In the genomic region with DNA sequence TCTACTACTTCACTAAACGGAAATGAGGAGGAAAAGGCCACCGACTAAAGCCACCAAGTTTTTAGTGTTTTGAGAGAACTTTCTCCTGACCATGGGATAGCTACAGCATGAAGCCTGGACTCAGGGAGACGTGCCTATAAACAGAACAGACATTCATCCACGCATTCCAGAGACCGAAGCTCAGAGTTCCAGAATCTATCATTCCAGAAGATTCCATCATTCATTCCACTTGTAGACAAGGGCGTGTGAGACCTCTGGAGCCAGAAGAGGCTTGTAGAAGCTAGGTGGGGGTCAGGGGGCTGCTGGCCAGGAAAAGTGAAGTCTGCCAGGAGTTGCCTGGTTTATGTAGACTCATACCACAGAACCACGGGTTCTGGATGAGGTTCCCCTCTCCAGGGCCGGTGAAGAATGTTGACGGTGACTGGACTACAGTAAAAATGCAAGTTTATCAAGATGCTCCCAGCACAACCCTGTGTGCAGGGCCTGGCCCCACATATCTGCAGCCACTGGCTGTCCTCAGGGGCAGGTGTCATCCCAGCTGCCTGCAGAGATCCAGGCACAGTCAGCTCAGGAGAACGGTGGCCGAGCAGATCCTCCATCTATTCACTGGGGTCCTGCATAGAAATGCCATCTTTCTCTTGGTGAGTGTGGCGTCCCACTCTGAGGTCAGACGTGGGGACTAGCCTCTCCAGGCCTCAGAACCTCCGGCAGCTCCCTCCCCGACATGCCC, we compare ENCODE assay signal across 23 cellular contexts.
"Had no signal": no experiment of that assay in that cellular context is flagged by ENCODE, and none has a peak within 500 bp of the region (broad histone marks: within the 10 kb centered on the region; RNA-seq: fewer than 3 reads in every experiment).

No MANE protein-coding gene starts in this region.

- H3K4me1 ChIP-seq: breast epithelium had no signal

- H3K27ac Mint-ChIP-seq: activated CD4-positive, alpha-beta memory T cell treated with anti-CD3 and anti-CD28 coated beads, Interleukin-2, amount 10 ng/mL, durations not matched to agents 7 days and 5 days; activated CD4-positive, alpha-beta T cell treated with anti-CD3 and anti-CD28 coated beads for 36 hours; activated naive CD4-positive, alpha-beta T cell treated with anti-CD3 and anti-CD28 coated beads, Interleukin-2, amount 50 U/mL, for 24 hours; activated T-cell treated with anti-CD3 and anti-CD28 coated beads, Interleukin-2, amount 50 U/mL, for 72 hours; activated T-helper 2 cell treated with anti-CD3 and anti-CD28 coated beads, Interferon-gamma antibody, Interleukin-2, Interleukin-4, amounts not matched to agents 10 μg/mL and 5 μg/mL and 100 μg/mL, durations not matched to agents 14 hours and 24 hours and 36 hours had no signal

- ATAC-seq: activated CD4-positive, alpha-beta T cell treated with anti-CD3 and anti-CD28 coated beads for 36 hours; activated T-cell treated with anti-CD3 and anti-CD28 coated beads, Interleukin-2, amount 50 U/mL, for 72 hours; Right ventricle myocardium inferior had no signal

- H3K4me3 ChIP-seq: breast epithelium, MG63, SK-N-MC had no signal

- H3K27me3 Mint-ChIP-seq: activated CD4-positive, alpha-beta T cell treated with anti-CD3 and anti-CD28 coated beads for 36 hours; activated naive CD4-positive, alpha-beta T cell treated with anti-CD3 and anti-CD28 coated beads, Interleukin-2, amount 50 U/mL, for 24 hours had no signal

- H3K27ac ChIP-seq: breast epithelium, SK-N-MC, WERI-Rb-1 had no signal

- H3K4me3 Mint-ChIP-seq: activated CD4-positive, alpha-beta memory T cell treated with anti-CD3 and anti-CD28 coated beads, Interleukin-2, amount 10 ng/mL, durations not matched to agents 7 days and 5 days; activated CD4-positive, alpha-beta T cell treated with anti-CD3 and anti-CD28 coated beads for 36 hours; activated naive CD4-positive, alpha-beta T cell treated with anti-CD3 and anti-CD28 coated beads, Interleukin-2, amount 50 U/mL, for 24 hours; activated T-cell treated with anti-CD3 and anti-CD28 coated beads, Interleukin-2, amount 50 U/mL, for 72 hours had no signal

- H3K9me3 Mint-ChIP-seq: activated CD4-positive, alpha-beta memory T cell treated with anti-CD3 and anti-CD28 coated beads, Interleukin-2, amount 10 ng/mL, durations not matched to agents 7 days and 5 days; activated naive CD4-positive, alpha-beta T cell treated with anti-CD3 and anti-CD28 coated beads, Interleukin-2, amount 50 U/mL, for 24 hours; activated T-cell treated with anti-CD3 and anti-CD28 coated beads, Interleukin-2, amount 50 U/mL, for 72 hours; activated T-helper 2 cell treated with anti-CD3 and anti-CD28 coated beads, Interferon-gamma antibody, Interleukin-2, Interleukin-4, amounts not matched to agents 10 μg/mL and 5 μg/mL and 100 μg/mL, durations not matched to agents 14 hours and 24 hours and 36 hours had no signal

- H3K36me3 Mint-ChIP-seq: activated naive CD4-positive, alpha-beta T cell treated with anti-CD3 and anti-CD28 coated beads, Interleukin-2, amount 50 U/mL, for 24 hours had no signal

- H3K36me3 ChIP-seq: breast epithelium, MG63, WERI-Rb-1 had no signal

- H3K27me3 ChIP-seq: breast epithelium, MG63 had no signal

- DNase-seq: activated CD4-positive, alpha-beta memory T cell treated with anti-CD3 and anti-CD28 coated beads, Interleukin-2, amount 10 ng/mL, durations not matched to agents 7 days and 5 days; activated CD4-positive, alpha-beta T cell treated with anti-CD3 and anti-CD28 coated beads for 36 hours; activated CD4-positive, alpha-beta T cell treated with anti-CD3 and anti-CD28 coated beads, Interleukin-2, amount 50 U/mL, for 1 hour; activated CD8-positive, alpha-beta memory T cell treated with anti-CD3 and anti-CD28 coated beads, Interleukin-2, amount 50 U/mL, for 4 hours; activated naive CD4-positive, alpha-beta T cell; activated T-cell treated with anti-CD3 and anti-CD28 coated beads, Interleukin-2, amount 50 U/mL, for 72 hours; aorta; MG63; NCI-H1105; NCI-H1436; NCI-H1694 treated with DMSO at 0.1 percent for 48 hours; NCI-H2029 treated with DMSO at 0.1 percent for 48 hours; NCI-H345; NCI-H510A; NCI-H526 treated with DMSO at 0.1 percent for 48 hours; NCI-H82; T-helper 1 cell; WERI-Rb-1 had no signal
